13 cellular contexts compared by ENCODE assay signal in the genomic region with DNA sequence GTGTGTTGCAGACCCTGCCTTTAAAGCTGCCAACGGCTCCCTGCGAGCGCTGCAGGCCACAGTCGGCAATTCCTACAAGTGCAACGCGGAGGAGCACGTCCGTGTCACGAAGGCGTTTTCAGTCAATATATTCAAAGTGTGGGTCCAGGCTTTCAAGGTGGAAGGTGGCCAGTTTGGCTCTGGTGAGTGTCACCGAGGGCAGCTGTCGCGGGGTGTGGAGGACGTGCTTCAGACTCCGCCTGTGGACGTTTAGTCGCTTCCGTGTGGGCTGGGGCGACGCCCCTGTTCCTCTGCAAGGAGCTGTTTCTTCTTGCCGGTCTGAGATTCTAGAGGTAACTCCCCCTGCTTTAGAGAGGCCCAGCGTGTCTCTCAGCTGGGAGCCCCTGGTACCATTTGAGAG. TPM values are rescaled to one million over a fixed set of nuclear protein-coding genes. Genes with fewer than 3 reads are reported as not detected.
DNase-seq lines count a peak whose midpoint lies in the region; ATAC-seq and TF ChIP-seq lines count a peak whose summit lies in the region.
"Had no signal": no experiment of that assay in that cellular context is flagged by ENCODE, and none has a peak within 500 bp of the region (broad histone marks: within the 10 kb centered on the region; RNA-seq: fewer than 3 reads in every experiment).

No MANE protein-coding gene starts in this region.

- CTCF ChIA-PET in CD4-positive, alpha-beta T cell (lab: Charles Lee): no interaction called here

- H3K4me1 Mint-ChIP-seq in endodermal cell (no peaks in the 10 kb centered on the region), nephron (peaks cover 14% of the 10 kb centered on the region)
- no peaks in the 10 kb centered on the region for H3K4me1 Mint-ChIP-seq in CD4-positive, alpha-beta T cell (ENCODE audit: low read depth)
- H3K4me1 Mint-ChIP-seq: IgD-negative memory B cell had no signal

- 76 to 85% methylated on average over 22 of the region's 22 CpGs for WGBS in heart right ventricle, 2 donors
- 96 to 98% methylated on average over 11 to 22 of the region's 22 CpGs for WGBS in endodermal cell (ENCODE audit: insufficient coverage in 1 of 2, insufficient read length in 1 of 2), 2 experiments

- no peak overlapping the region for H3K4me3 Mint-ChIP-seq in endodermal cell
- peak overlapping the region in 1 of 3 experiments; percentile 21 for H3K4me3 Mint-ChIP-seq in nephron
- H3K4me3 Mint-ChIP-seq in CD4-positive, alpha-beta T cell: no peak overlapping the region
- H3K4me3 Mint-ChIP-seq: IgD-negative memory B cell had no signal

- H3K27me3 ChIP-seq in cardiac muscle cell (no peaks in the 10 kb centered on the region), heart right ventricle (no peaks in the 10 kb centered on the region), endodermal cell (ENCODE audit: control insufficient read depth, insufficient read depth, low read length, poor library complexity, severe bottlenecking) (no peaks in the 10 kb centered on the region)
- no peaks in the 10 kb centered on the region for H3K27me3 ChIP-seq in CD4-positive, alpha-beta T cell (ENCODE audit: control insufficient read depth, insufficient read depth, low read length)
- H3K27me3 ChIP-seq: BLaER1 had no signal

- POLR2A ChIA-PET in CD4-positive, alpha-beta T cell (lab: Charles Lee): no interaction called here

- no peaks in the 10 kb centered on the region for H3K4me1 ChIP-seq in cardiac muscle cell (ENCODE audit: low read depth)
- H3K4me1 ChIP-seq in heart right ventricle: no peaks in the 10 kb centered on the region
- H3K4me1 ChIP-seq in endodermal cell (ENCODE audit: control insufficient read depth, insufficient read depth, low read length): no peaks in the 10 kb centered on the region
- H3K4me1 ChIP-seq: BLaER1 had no signal

- H3K9ac ChIP-seq in endodermal cell (ENCODE audit: extremely low read depth, low read length, poor library complexity, severe bottlenecking): no peak overlapping the region
- H3K9ac ChIP-seq: BLaER1 had no signal

- H3K27ac ChIP-seq in cardiac muscle cell (peak overlapping the region; percentile 47), heart right ventricle (no peak overlapping the region), endodermal cell (ENCODE audit: low read depth, low read length) (no peak overlapping the region)
- no peak overlapping the region for H3K27ac ChIP-seq in CD4-positive, alpha-beta T cell (ENCODE audit: low read depth, low read length)
- H3K27ac ChIP-seq: BLaER1 had no signal

- intact Hi-C loops in heart right ventricle (cut with DNase I): no loop called here
- intact Hi-C loops in CD4-positive, alpha-beta T cell (cut with DNase I, micrococcal nuclease): no loop called here

- DNase-seq in cardiac muscle cell (ENCODE audit: low read depth in 1 of 2, low spot score in 1 of 2) (no peak), heart right ventricle (no peak), endodermal cell (peak; percentile 40), NCI-H524 (lab: John Stamatoyannopoulos, UW) (no peak)
- no peak for DNase-seq in CD4-positive, alpha-beta T cell
- no peak for DNase-seq in effector CD4-positive, alpha-beta T cell
- DNase-seq: 8988T, AML-193, DMS53, GF-D8 had no signal

- H3K36me3 Mint-ChIP-seq in endodermal cell (ENCODE audit: low read depth): peaks cover 59% of the 10 kb centered on the region
- H3K36me3 Mint-ChIP-seq in nephron (ENCODE audit: low read depth): peaks cover 52% of the 10 kb centered on the region
- peaks cover 85% of the 10 kb centered on the region for H3K36me3 Mint-ChIP-seq in CD4-positive, alpha-beta T cell (ENCODE audit: low read depth)

- no peak for ATAC-seq in heart right ventricle
- no peak for ATAC-seq in CD4-positive, alpha-beta T cell (ENCODE audit: poor library complexity)

- H3K9me3 ChIP-seq in cardiac muscle cell (ENCODE audit: low read depth) (no peaks in the 10 kb centered on the region), heart right ventricle (no peaks in the 10 kb centered on the region), endodermal cell (ENCODE audit: control insufficient read depth, low read length) (no peaks in the 10 kb centered on the region)
- H3K9me3 ChIP-seq in CD4-positive, alpha-beta T cell (ENCODE audit: control insufficient read depth, low read length): no peaks in the 10 kb centered on the region
- H3K9me3 ChIP-seq: BLaER1 had no signal

- H3K27ac Mint-ChIP-seq in endodermal cell (peak overlapping the region; percentile 48), nephron (peak overlapping the region; percentile 84 to 99 (median 93))
- no peak overlapping the region for H3K27ac Mint-ChIP-seq in CD4-positive, alpha-beta T cell
- H3K27ac Mint-ChIP-seq: IgD-negative memory B cell had no signal

- no peaks in the 10 kb centered on the region for H3K27me3 Mint-ChIP-seq in endodermal cell (ENCODE audit: insufficient read depth)
- no peaks in the 10 kb centered on the region for H3K27me3 Mint-ChIP-seq in nephron (ENCODE audit: low read depth)
- no peaks in the 10 kb centered on the region for H3K27me3 Mint-ChIP-seq in CD4-positive, alpha-beta T cell
- H3K27me3 Mint-ChIP-seq: IgD-negative memory B cell had no signal

- TF ChIP-seq CTCF in cardiac muscle cell (IDR thresholded peaks at IDR 0.05; ENCODE audit: low read depth, low read length) (no peak), heart right ventricle (IDR thresholded peaks at IDR 0.05) (no peak), endodermal cell (conservative IDR thresholded peaks at IDR 0.05) (no peak), nephron (IDR thresholded peaks at IDR 0.05; ENCODE audit: unreplicated experiment in 3 of 3) (no peak)
- no peak for TF ChIP-seq CTCF in CD4-positive, alpha-beta T cell (IDR thresholded peaks at IDR 0.05)

- H3K9me3 Mint-ChIP-seq in endodermal cell (no peaks in the 10 kb centered on the region), nephron (no peaks in the 10 kb centered on the region)
- no peaks in the 10 kb centered on the region for H3K9me3 Mint-ChIP-seq in CD4-positive, alpha-beta T cell

- H3K36me3 ChIP-seq in cardiac muscle cell (peaks cover 32% of the 10 kb centered on the region), heart right ventricle (peaks cover 0 to 87% (median 47%) of the 10 kb centered on the region in 9 donors), endodermal cell (ENCODE audit: control insufficient read depth, insufficient read depth, low read length) (peaks cover 72% of the 10 kb centered on the region)

- no peak overlapping the region for H3K4me3 ChIP-seq in cardiac muscle cell
- no peak overlapping the region for H3K4me3 ChIP-seq in heart right ventricle
- H3K4me3 ChIP-seq in endodermal cell (ENCODE audit: low read length): no peak overlapping the region
- H3K4me3 ChIP-seq: BLaER1 had no signal

RNA-seq across cellular contexts. Expression of gene LAMP1, which starts 24.5 kb away (rescaled TPM):
- total RNA-seq in cardiac muscle cell: 43.8 and 68.6 TPM in 2 replicates
- 60.8 and 83.7 TPM in 2 replicates for polyA plus RNA-seq in cardiac muscle cell
- total RNA-seq in heart right ventricle: 100 to 1,000 TPM in 5 of 10 donors, 10 to 100 TPM in 5; 80.4 to 153 (median 101) TPM
- 10 to 100 TPM; 35.9 to 72.6 TPM for polyA plus RNA-seq in heart right ventricle
- 100 to 1,000 TPM; 153 to 160 TPM for total RNA-seq in endodermal cell
- polyA plus RNA-seq in endodermal cell (2013, experiment 1 of 2): 103 TPM
- polyA plus RNA-seq in endodermal cell (2013, experiment 2 of 2): 95.8 TPM
- total RNA-seq in CD4-positive, alpha-beta T cell: 10 to 100 TPM; 72.2 to 80.7 TPM

RNA-seq across cellular contexts. Expression of gene GRTP1, which starts 42.4 kb away (rescaled TPM):
- 18.2 and 24.9 TPM in 2 replicates for total RNA-seq in cardiac muscle cell
- 20.1 and 31.6 TPM in 2 replicates for polyA plus RNA-seq in cardiac muscle cell
- total RNA-seq in heart right ventricle: 1 to 10 TPM in 3 of 10 donors, under 1 TPM in 7; 0.30 to 1.8 (median 0.78) TPM
- polyA plus RNA-seq in heart right ventricle: 1 to 10 TPM; 1.9 to 3.2 TPM
- 10 to 100 TPM; 31.4 to 35.1 TPM for total RNA-seq in endodermal cell
- 7.6 TPM for polyA plus RNA-seq in endodermal cell (2013, experiment 1 of 2)
- polyA plus RNA-seq in endodermal cell (2013, experiment 2 of 2): 7.7 TPM
- total RNA-seq in CD4-positive, alpha-beta T cell: under 1 TPM; 0.67 to 0.82 TPM
- polyA plus RNA-seq: IgD-negative memory B cell had no signal
